ENCODE assay signal across 16 cellular contexts in genomic region chr5:94057217-94057616, GRCh38.
A peak's percentile ranks its signal among the peaks of the same experiment; 100 is the strongest.
DNase-seq lines count a peak whose midpoint lies in the region; ATAC-seq and TF ChIP-seq lines count a peak whose summit lies in the region.
"Had no signal": no experiment of that assay in that cellular context is flagged by ENCODE, and none has a peak within 500 bp of the region (broad histone marks: within the 10 kb centered on the region; RNA-seq: fewer than 3 reads in every experiment).

No MANE protein-coding gene starts in this region.

- H3K36me3 Mint-ChIP-seq in endothelial cell (ENCODE audit: low read depth, unreplicated experiment) = no peaks in the 10 kb centered on the region

- H3K9me3 ChIP-seq in iPS-18a (ENCODE audit: control insufficient read depth, low read depth, low read length) (no peaks in the 10 kb centered on the region), stomach (no peaks in the 10 kb centered on the region)
- H3K9me3 ChIP-seq: HAP-1, SJSA1 had no signal

- intact Hi-C loops in stomach (cut with DNase I; ENCODE audit: low total_unique reads) = no loop called here

- H3K4me3 ChIP-seq in iPS-18a (ENCODE audit: low read length) (peak overlapping the region; percentile 28), stomach (no peak overlapping the region)
- H3K4me3 ChIP-seq: HAP-1, K562, SJSA1 had no signal

- H3K9me3 Mint-ChIP-seq in endothelial cell (ENCODE audit: unreplicated experiment) = no peaks in the 10 kb centered on the region

- no peaks in the 10 kb centered on the region for H3K36me3 ChIP-seq in iPS-18a (ENCODE audit: control insufficient read depth, low read depth, low read length)
- H3K36me3 ChIP-seq in stomach = peaks cover 0 to 11% (median 2%) of the 10 kb centered on the region in 4 donors
- H3K36me3 ChIP-seq: HAP-1, SJSA1 had no signal

- no peak overlapping the region for H3K27ac Mint-ChIP-seq in endothelial cell (ENCODE audit: unreplicated experiment)

- peak; percentile 70 for ATAC-seq in GM19025 (IDR thresholded peaks at IDR 0.05; ENCODE audit: low read depth, unreplicated experiment)
- peak; percentile 85 for ATAC-seq in GM21786 (IDR thresholded peaks at IDR 0.05; ENCODE audit: unreplicated experiment)
- ATAC-seq in HG03139 (IDR thresholded peaks at IDR 0.05; ENCODE audit: unreplicated experiment) = peak; percentile 72
- ATAC-seq: K562 had no signal

- 69 to 84% (median 74%) methylated on average over 1 of the region's 1 CpG for WGBS in stomach, 5 donors

- no peak for TF ChIP-seq POLR2A in stomach (IDR thresholded peaks at IDR 0.05)

- DNase-seq in activated effector memory CD4-positive, alpha-beta T cell treated with anti-CD3 and anti-CD28 coated beads, Interleukin-2, amount 50 U/mL, for 16 hours = no peak
- DNase-seq in stomach = no peak
- DNase-seq in globus pallidus (ENCODE audit: low spot score) = no peak
- no peak for DNase-seq in endothelial cell (ENCODE audit: low spot score)
- DNase-seq: NCI-H1105 treated with DMSO at 0.1 percent for 48 hours, NCI-H187 treated with DMSO at 0.1 percent for 48 hours, NCI-H510A treated with DMSO at 0.1 percent for 48 hours, RPMI8226, SW 1271 had no signal

- no peak overlapping the region for H3K4me3 Mint-ChIP-seq in endothelial cell (ENCODE audit: unreplicated experiment)

- H3K27me3 ChIP-seq in iPS-18a (ENCODE audit: control insufficient read depth, insufficient read depth, low read length) = no peaks in the 10 kb centered on the region
- H3K27me3 ChIP-seq in stomach = no peaks in the 10 kb centered on the region
- H3K27me3 ChIP-seq: SJSA1 had no signal

- no peak overlapping the region for H3K27ac ChIP-seq in iPS-18a (ENCODE audit: low read length)
- H3K27ac ChIP-seq in stomach = no peak overlapping the region
- H3K27ac ChIP-seq: SJSA1 had no signal

- H3K4me1 Mint-ChIP-seq in endothelial cell (ENCODE audit: unreplicated experiment) = peaks cover 8% of the 10 kb centered on the region

- TF ChIP-seq CTCF in stomach (IDR thresholded peaks at IDR 0.05) (no peak), endothelial cell (IDR thresholded peaks at IDR 0.05; ENCODE audit: unreplicated experiment) (no peak)

- no peak overlapping the region for H3K9ac ChIP-seq in iPS-18a (ENCODE audit: low read length)

- no peak for TF ChIP-seq EP300 in stomach (IDR thresholded peaks at IDR 0.05)

- H3K4me1 ChIP-seq in iPS-18a (ENCODE audit: control insufficient read depth, low read depth, low read length) = peaks cover 16% of the 10 kb centered on the region
- no peaks in the 10 kb centered on the region for H3K4me1 ChIP-seq in stomach
- H3K4me1 ChIP-seq: SJSA1 had no signal

- H3K27me3 Mint-ChIP-seq in endothelial cell (ENCODE audit: unreplicated experiment) = no peaks in the 10 kb centered on the region
